13 cellular contexts compared by ENCODE assay signal in genomic region chr14:69617796-69618195, GRCh38. TPM values are rescaled to one million over a fixed set of nuclear protein-coding genes. Genes with fewer than 3 reads are reported as not detected.
DNase-seq lines count a peak whose midpoint lies in the region; ATAC-seq and TF ChIP-seq lines count a peak whose summit lies in the region.
"Had no signal": no experiment of that assay in that cellular context is flagged by ENCODE, and none has a peak within 500 bp of the region (broad histone marks: within the 10 kb centered on the region; RNA-seq: fewer than 3 reads in every experiment).

No MANE protein-coding gene starts in this region.

- POLR2A ChIA-PET in T-cell (lab: Charles Lee): no interaction called here

- TF ChIP-seq EP300 in gastroesophageal sphincter (IDR thresholded peaks at IDR 0.05): no peak

- intact Hi-C loops in upper lobe of right lung (cut with DNase I): loop anchor here (10.0 kb wide), 1 partner anchor 87 kb away; no protein-coding TSS in a partner anchor

- H3K9me3 ChIP-seq in gastroesophageal sphincter (no peaks in the 10 kb centered on the region), upper lobe of right lung (no peaks in the 10 kb centered on the region)

- no peaks in the 10 kb centered on the region for H3K27me3 ChIP-seq in gastroesophageal sphincter
- no peaks in the 10 kb centered on the region for H3K27me3 ChIP-seq in upper lobe of right lung

- no peak for ATAC-seq in T-cell (replicated peaks in 1 of 4)
- ATAC-seq in gastroesophageal sphincter: no peak
- ATAC-seq in upper lobe of right lung: no peak
- ATAC-seq in HG03135 (IDR thresholded peaks at IDR 0.05; ENCODE audit: unreplicated experiment): no peak
- ATAC-seq in GM21825 (IDR thresholded peaks at IDR 0.05; ENCODE audit: unreplicated experiment): no peak

- no peak overlapping the region for H3K4me3 ChIP-seq in gastroesophageal sphincter
- H3K4me3 ChIP-seq in upper lobe of right lung: no peak overlapping the region

- no peaks in the 10 kb centered on the region for H3K9me3 Mint-ChIP-seq in activated naive CD4-positive, alpha-beta T cell treated with anti-CD3 and anti-CD28 coated beads, Interleukin-2, amount 50 U/mL, for 24 hours
- no peaks in the 10 kb centered on the region for H3K9me3 Mint-ChIP-seq in T-cell

- DNase-seq in activated naive CD4-positive, alpha-beta T cell treated with Interleukin-2 at 50 U/mL for 16 hours: no peak
- no peak for DNase-seq in T-cell
- DNase-seq in upper lobe of right lung: no peak
- no peak for DNase-seq in NCI-H1436 (lab: John Stamatoyannopoulos, UW)
- DNase-seq: activated CD8-positive, alpha-beta memory T cell treated with anti-CD3 and anti-CD28 coated beads, Interleukin-2, amount 50 U/mL, for 4 hours; central memory CD4-positive, alpha-beta T cell; foreskin fibroblast had no signal

- peaks cover 28% of the 10 kb centered on the region for H3K36me3 Mint-ChIP-seq in activated naive CD4-positive, alpha-beta T cell treated with anti-CD3 and anti-CD28 coated beads, Interleukin-2, amount 50 U/mL, for 24 hours
- no peaks in the 10 kb centered on the region for H3K36me3 Mint-ChIP-seq in T-cell

- H3K27me3 Mint-ChIP-seq in activated naive CD4-positive, alpha-beta T cell treated with anti-CD3 and anti-CD28 coated beads, Interleukin-2, amount 50 U/mL, for 24 hours: no peaks in the 10 kb centered on the region
- H3K27me3 Mint-ChIP-seq in T-cell: no peaks in the 10 kb centered on the region

- TF ChIP-seq POLR2A in gastroesophageal sphincter (IDR thresholded peaks at IDR 0.05): no peak

- TF ChIP-seq CTCF in gastroesophageal sphincter (IDR thresholded peaks at IDR 0.05) (no peak), upper lobe of right lung (IDR thresholded peaks at IDR 0.05) (no peak)

- WGBS in gastroesophageal sphincter (ENCODE audit: low coverage in 1 of 2), 2 donors: 50% methylated on average over 1 of the region's 1 CpG; no CpG with 5 or more reads in 1 of the 2 donors

- CTCF ChIA-PET in T-cell (lab: Charles Lee): interaction anchor here in 1 of 2 donors (0.5 kb wide), 1 partner anchor 421 kb away, joined by 3 read pairs; no protein-coding TSS in a partner anchor

- no peaks in the 10 kb centered on the region for H3K36me3 ChIP-seq in gastroesophageal sphincter
- H3K36me3 ChIP-seq in upper lobe of right lung: no peaks in the 10 kb centered on the region

- H3K27ac Mint-ChIP-seq in activated naive CD4-positive, alpha-beta T cell treated with anti-CD3 and anti-CD28 coated beads, Interleukin-2, amount 50 U/mL, for 24 hours: peak overlapping the region; percentile 96
- H3K27ac Mint-ChIP-seq in T-cell: peak overlapping the region; percentile 97 to 100

- peaks cover 99% of the 10 kb centered on the region for H3K4me1 Mint-ChIP-seq in activated naive CD4-positive, alpha-beta T cell treated with anti-CD3 and anti-CD28 coated beads, Interleukin-2, amount 50 U/mL, for 24 hours
- peaks cover 99% of the 10 kb centered on the region in 3 donors for H3K4me1 Mint-ChIP-seq in T-cell

- H3K27ac ChIP-seq in gastroesophageal sphincter (peak overlapping the region; percentile 52 to 99 (median 78)), upper lobe of right lung (peak overlapping the region; percentile 38)
- H3K27ac ChIP-seq: C4-2B had no signal

- H3K4me3 Mint-ChIP-seq in activated naive CD4-positive, alpha-beta T cell treated with anti-CD3 and anti-CD28 coated beads, Interleukin-2, amount 50 U/mL, for 24 hours: peak overlapping the region; percentile 100
- H3K4me3 Mint-ChIP-seq in T-cell: peak overlapping the region; percentile 29 to 97 (median 39)

- H3K4me1 ChIP-seq in gastroesophageal sphincter: peaks cover 46 to 100% (median 71%) of the 10 kb centered on the region in 3 donors
- H3K4me1 ChIP-seq in upper lobe of right lung: peaks cover 90% of the 10 kb centered on the region

RNA-seq across cellular contexts. Expression of gene SUSD6, which starts 6.4 kb away (rescaled TPM):
- total RNA-seq in T-cell (10 to 100 TPM; 53.5 to 75.5 (median 60.4) TPM), gastroesophageal sphincter (10 to 100 TPM; 24.4 to 40.6 (median 38.5) TPM), upper lobe of right lung (87.5 TPM)

RNA-seq across cellular contexts. Expression of gene CCDC177, which starts 43.1 kb away (rescaled TPM):
- total RNA-seq in T-cell (not detected), gastroesophageal sphincter (not detected), upper lobe of right lung (not detected)
- total RNA-seq: osteoblast had no signal
